1 cellular context compared by ENCODE assay signal in genomic region chr5:53922508-53923498, GRCh38.
A peak's percentile ranks its signal among the peaks of the same experiment; 100 is the strongest.
TF ChIP-seq lines count a peak whose summit lies in the region.

No MANE protein-coding gene starts in this region.

TF ChIP-seq in HEK293, 187 proteins besides CTCF, POLR2A, EP300 and RAD21 (continued from another document and continues in another):
- TF ChIP-seq PRDM2 (tag by site-specific recombination; IDR thresholded peaks at IDR 0.05; ENCODE audit: borderline replicate concordance) = no peak
- no peak for TF ChIP-seq ZNF302 (tag by site-specific recombination; IDR thresholded peaks at IDR 0.05; ENCODE audit: low read depth)
- no peak for TF ChIP-seq ZBTB20 (tag by site-specific recombination; IDR thresholded peaks at IDR 0.05)
- TF ChIP-seq, protein P1, sequence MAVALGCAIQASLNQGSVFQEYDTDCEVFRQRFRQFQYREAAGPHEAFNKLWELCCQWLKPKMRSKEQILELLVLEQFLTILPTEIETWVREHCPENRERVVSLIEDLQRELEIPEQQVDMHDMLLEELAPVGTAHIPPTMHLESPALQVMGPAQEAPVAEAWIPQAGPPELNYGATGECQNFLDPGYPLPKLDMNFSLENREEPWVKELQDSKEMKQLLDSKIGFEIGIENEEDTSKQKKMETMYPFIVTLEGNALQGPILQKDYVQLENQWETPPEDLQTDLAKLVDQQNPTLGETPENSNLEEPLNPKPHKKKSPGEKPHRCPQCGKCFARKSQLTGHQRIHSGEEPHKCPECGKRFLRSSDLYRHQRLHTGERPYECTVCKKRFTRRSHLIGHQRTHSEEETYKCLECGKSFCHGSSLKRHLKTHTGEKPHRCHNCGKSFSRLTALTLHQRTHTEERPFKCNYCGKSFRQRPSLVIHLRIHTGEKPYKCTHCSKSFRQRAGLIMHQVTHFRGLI (tag by site-specific recombination; IDR thresholded peaks at IDR 0.05) = no peak
- TF ChIP-seq ZNF292 (tag by site-specific recombination; IDR thresholded peaks at IDR 0.05; ENCODE audit: borderline replicate concordance, low read depth) = no peak
- no peak for TF ChIP-seq ZBTB11 (tag by site-specific recombination; conservative IDR thresholded peaks at IDR 0.05; ENCODE audit: low read depth)
- TF ChIP-seq ZFP37 (tag by site-specific recombination; IDR thresholded peaks at IDR 0.05) = no peak
- TF ChIP-seq ZNF121 (tag by site-specific recombination; IDR thresholded peaks at IDR 0.05) = no peak
- TF ChIP-seq ZNF426 (tag by site-specific recombination; IDR thresholded peaks at IDR 0.05) = no peak
- TF ChIP-seq ZNF677 (tag by site-specific recombination; IDR thresholded peaks at IDR 0.05) = 0 out of 2 replicates have a peak, but pooled peaks have one; percentile 10
- TF ChIP-seq, protein P2, sequence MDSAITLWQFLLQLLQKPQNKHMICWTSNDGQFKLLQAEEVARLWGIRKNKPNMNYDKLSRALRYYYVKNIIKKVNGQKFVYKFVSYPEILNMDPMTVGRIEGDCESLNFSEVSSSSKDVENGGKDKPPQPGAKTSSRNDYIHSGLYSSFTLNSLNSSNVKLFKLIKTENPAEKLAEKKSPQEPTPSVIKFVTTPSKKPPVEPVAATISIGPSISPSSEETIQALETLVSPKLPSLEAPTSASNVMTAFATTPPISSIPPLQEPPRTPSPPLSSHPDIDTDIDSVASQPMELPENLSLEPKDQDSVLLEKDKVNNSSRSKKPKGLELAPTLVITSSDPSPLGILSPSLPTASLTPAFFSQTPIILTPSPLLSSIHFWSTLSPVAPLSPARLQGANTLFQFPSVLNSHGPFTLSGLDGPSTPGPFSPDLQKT (IDR thresholded peaks at IDR 0.05; ENCODE audit: borderline replicate concordance, low read depth, low read length) = no peak
- no peak for TF ChIP-seq KLF9 (tag by site-specific recombination; IDR thresholded peaks at IDR 0.05; ENCODE audit: low read depth)
- no peak for TF ChIP-seq ZNF350 (tag by site-specific recombination; IDR thresholded peaks at IDR 0.05)
- TF ChIP-seq ZEB2 (tag by site-specific recombination; IDR thresholded peaks at IDR 0.05) = no peak
- TF ChIP-seq ZNF792 (tag by site-specific recombination; IDR thresholded peaks at IDR 0.05) = no peak
- TF ChIP-seq OVOL3 (tag by site-specific recombination; IDR thresholded peaks at IDR 0.05) = peak; percentile 15; the same call in 1 of the 2 replicates
- TF ChIP-seq ZSCAN5A (tag by site-specific recombination; IDR thresholded peaks at IDR 0.05) = no peak
- TF ChIP-seq ZNF248 (tag by site-specific recombination; IDR thresholded peaks at IDR 0.05) = no peak
- no peak for TF ChIP-seq INSM2 (tag by site-specific recombination; IDR thresholded peaks at IDR 0.05)
- TF ChIP-seq ZNF626 (tag by site-specific recombination; IDR thresholded peaks at IDR 0.05) = no peak
- TF ChIP-seq ZNF214 (tag by site-specific recombination; IDR thresholded peaks at IDR 0.05; ENCODE audit: borderline replicate concordance) = no peak
- TF ChIP-seq, protein P3, sequence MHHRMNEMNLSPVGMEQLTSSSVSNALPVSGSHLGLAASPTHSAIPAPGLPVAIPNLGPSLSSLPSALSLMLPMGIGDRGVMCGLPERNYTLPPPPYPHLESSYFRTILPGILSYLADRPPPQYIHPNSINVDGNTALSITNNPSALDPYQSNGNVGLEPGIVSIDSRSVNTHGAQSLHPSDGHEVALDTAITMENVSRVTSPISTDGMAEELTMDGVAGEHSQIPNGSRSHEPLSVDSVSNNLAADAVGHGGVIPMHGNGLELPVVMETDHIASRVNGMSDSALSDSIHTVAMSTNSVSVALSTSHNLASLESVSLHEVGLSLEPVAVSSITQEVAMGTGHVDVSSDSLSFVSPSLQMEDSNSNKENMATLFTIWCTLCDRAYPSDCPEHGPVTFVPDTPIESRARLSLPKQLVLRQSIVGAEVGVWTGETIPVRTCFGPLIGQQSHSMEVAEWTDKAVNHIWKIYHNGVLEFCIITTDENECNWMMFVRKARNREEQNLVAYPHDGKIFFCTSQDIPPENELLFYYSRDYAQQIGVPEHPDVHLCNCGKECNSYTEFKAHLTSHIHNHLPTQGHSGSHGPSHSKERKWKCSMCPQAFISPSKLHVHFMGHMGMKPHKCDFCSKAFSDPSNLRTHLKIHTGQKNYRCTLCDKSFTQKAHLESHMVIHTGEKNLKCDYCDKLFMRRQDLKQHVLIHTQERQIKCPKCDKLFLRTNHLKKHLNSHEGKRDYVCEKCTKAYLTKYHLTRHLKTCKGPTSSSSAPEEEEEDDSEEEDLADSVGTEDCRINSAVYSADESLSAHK (tag by site-specific recombination; IDR thresholded peaks at IDR 0.05) = peak; percentile 53
- TF ChIP-seq ZNF169 (tag by site-specific recombination; IDR thresholded peaks at IDR 0.05) = no peak
- no peak for TF ChIP-seq ZNF560 (tag by site-specific recombination; IDR thresholded peaks at IDR 0.05; ENCODE audit: borderline replicate concordance)
- TF ChIP-seq ZNF843 (tag by site-specific recombination; IDR thresholded peaks at IDR 0.05) = peak; percentile 42; the same call in 1 of the 2 replicates
- peak; percentile 74 for TF ChIP-seq PRDM10 (tag by site-specific recombination; IDR thresholded peaks at IDR 0.05)
- TF ChIP-seq ZNF366 (tag by site-specific recombination; conservative IDR thresholded peaks at IDR 0.05) = no peak
- TF ChIP-seq ZNF140 (tag by site-specific recombination; IDR thresholded peaks at IDR 0.05) = no peak
- no peak for TF ChIP-seq ZNF544 (tag by site-specific recombination; IDR thresholded peaks at IDR 0.05)
- no peak for TF ChIP-seq ZNF37A (tag by site-specific recombination; IDR thresholded peaks at IDR 0.05)
- no peak for TF ChIP-seq YY2 (tag by site-specific recombination; IDR thresholded peaks at IDR 0.05)
- TF ChIP-seq ZBTB17 (tag by site-specific recombination; IDR thresholded peaks at IDR 0.05) = 0 out of 2 replicates have a peak, but pooled peaks have one; percentile 6
- TF ChIP-seq ZSCAN30 (tag by site-specific recombination; IDR thresholded peaks at IDR 0.05) = 0 out of 2 replicates have a peak, but pooled peaks have one; percentile 36
